Comparison of ENCODE assay signal across 8 cellular contexts in the genomic region with DNA sequence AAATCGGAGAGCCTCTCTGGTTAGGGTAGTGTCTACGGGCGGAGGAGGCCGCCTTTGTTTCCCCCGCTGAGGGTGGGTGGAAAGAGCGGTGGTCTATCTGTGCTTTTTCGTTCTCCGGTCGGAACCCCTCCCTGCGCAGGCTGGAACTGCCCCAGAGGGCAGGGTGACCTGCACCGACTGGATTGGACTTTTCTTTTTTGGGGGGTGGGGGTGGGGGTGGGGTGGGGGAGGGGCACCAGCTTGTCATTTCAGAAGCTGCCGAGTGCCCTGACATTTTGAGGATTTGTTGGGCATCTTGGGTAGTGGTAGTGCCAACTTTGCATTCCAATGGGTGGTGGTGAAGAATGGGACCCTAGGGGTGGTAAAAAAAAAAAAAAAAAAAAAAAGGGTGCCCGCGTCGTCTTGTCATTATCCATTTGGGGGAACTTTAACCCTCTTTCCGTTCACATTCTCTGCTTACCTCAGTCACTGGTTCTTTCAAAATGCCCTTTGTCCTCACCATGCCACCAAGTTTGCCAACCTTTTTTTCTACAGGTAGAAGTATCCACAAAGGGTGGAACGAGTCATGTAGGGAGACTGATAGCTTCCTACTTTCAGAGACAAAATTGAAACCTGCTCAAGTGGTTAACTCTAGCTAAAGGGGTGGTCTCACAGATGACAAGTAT. TPM values are rescaled to one million over a fixed set of nuclear protein-coding genes. Genes with fewer than 3 reads are reported as not detected.
DNase-seq lines count a peak whose midpoint lies in the region; TF ChIP-seq lines count a peak whose summit lies in the region.

No MANE protein-coding gene starts in this region.

- peak overlapping the region; percentile 94 for H3K27ac Mint-ChIP-seq in activated naive CD4-positive, alpha-beta T cell treated with anti-CD3 and anti-CD28 coated beads, Interleukin-2, amount 10 ng/mL, durations not matched to agents 7 days and 5 days
- H3K27ac Mint-ChIP-seq in nephron progenitor cell = peak overlapping the region; percentile 98

- no peaks in the 10 kb centered on the region for H3K27me3 Mint-ChIP-seq in activated naive CD4-positive, alpha-beta T cell treated with anti-CD3 and anti-CD28 coated beads, Interleukin-2, amount 10 ng/mL, durations not matched to agents 7 days and 5 days
- no peaks in the 10 kb centered on the region for H3K27me3 Mint-ChIP-seq in nephron progenitor cell (ENCODE audit: low read depth, poor library complexity)

- peak overlapping the region; percentile 30; the same call in 1 of the 2 replicates for H3K27ac ChIP-seq in SK-N-MC
- peak overlapping the region; percentile 96 to 100 (median 98) for H3K27ac ChIP-seq in esophagus squamous epithelium

- H3K4me1 Mint-ChIP-seq in activated naive CD4-positive, alpha-beta T cell treated with anti-CD3 and anti-CD28 coated beads, Interleukin-2, amount 10 ng/mL, durations not matched to agents 7 days and 5 days = peaks cover 59% of the 10 kb centered on the region
- peaks cover 48% of the 10 kb centered on the region for H3K4me1 Mint-ChIP-seq in nephron progenitor cell

- H3K9me3 Mint-ChIP-seq in activated naive CD4-positive, alpha-beta T cell treated with anti-CD3 and anti-CD28 coated beads, Interleukin-2, amount 10 ng/mL, durations not matched to agents 7 days and 5 days = no peaks in the 10 kb centered on the region
- H3K9me3 Mint-ChIP-seq in nephron progenitor cell = no peaks in the 10 kb centered on the region

- H3K4me1 ChIP-seq in esophagus squamous epithelium = peaks cover 26 to 82% (median 43%) of the 10 kb centered on the region in 3 donors

- H3K36me3 ChIP-seq in SK-N-MC (ENCODE audit: insufficient read depth, low read length) (peaks cover 2% of the 10 kb centered on the region), esophagus squamous epithelium (no peaks in the 10 kb centered on the region)

- intact Hi-C loops in esophagus squamous epithelium (cut with DNase I) = no loop called here

- H3K36me3 Mint-ChIP-seq in activated naive CD4-positive, alpha-beta T cell treated with anti-CD3 and anti-CD28 coated beads, Interleukin-2, amount 10 ng/mL, durations not matched to agents 7 days and 5 days = peaks cover 11% of the 10 kb centered on the region
- peaks cover 30% of the 10 kb centered on the region for H3K36me3 Mint-ChIP-seq in nephron progenitor cell (ENCODE audit: low read depth)

- WGBS in esophagus squamous epithelium, 2 donors = 0 to 1% methylated on average over 5 to 8 of the region's 17 CpGs

- TF ChIP-seq POLR2A in esophagus squamous epithelium (IDR thresholded peaks at IDR 0.05) = no peak

- CTCF ChIA-PET in activated naive CD4-positive, alpha-beta T cell treated with anti-CD3 and anti-CD28 coated beads, Interleukin-2, amount 10 ng/mL, durations not matched to agents 7 days and 5 days (lab: Charles Lee) = interaction anchor here (0.7 kb wide), 1 partner anchor 257 kb away, joined by 3 read pairs; no protein-coding TSS in a partner anchor

- peak overlapping the region; percentile 97 for H3K9ac ChIP-seq in SK-N-MC (ENCODE audit: insufficient read length)

- H3K27me3 ChIP-seq in esophagus squamous epithelium = no peaks in the 10 kb centered on the region

- H3K9me3 ChIP-seq in SK-N-MC (ENCODE audit: low read depth, low read length) (no peaks in the 10 kb centered on the region), esophagus squamous epithelium (no peaks in the 10 kb centered on the region)

- TF ChIP-seq CTCF in esophagus squamous epithelium (IDR thresholded peaks at IDR 0.05) (no peak), nephron progenitor cell (IDR thresholded peaks at IDR 0.05) (no peak)

- peak overlapping the region; percentile 97 for H3K4me3 Mint-ChIP-seq in activated naive CD4-positive, alpha-beta T cell treated with anti-CD3 and anti-CD28 coated beads, Interleukin-2, amount 10 ng/mL, durations not matched to agents 7 days and 5 days
- peak overlapping the region; percentile 97 for H3K4me3 Mint-ChIP-seq in nephron progenitor cell

- no peak for DNase-seq in activated naive CD4-positive, alpha-beta T cell treated with anti-CD3 and anti-CD28 coated beads, Interleukin-2, amount 10 ng/mL, durations not matched to agents 7 days and 5 days
- DNase-seq in activated naive CD4-positive, alpha-beta T cell treated with Interleukin-2 at 50 U/mL for 16 hours = no peak
- DNase-seq in SK-N-MC (ENCODE audit: low read depth, low spot score) (no peak), esophagus squamous epithelium (lab: John Stamatoyannopoulos, UW) (no peak), nephron progenitor cell (no peak), GM19240 (ENCODE audit: insufficient read length, low spot score) (no peak), occipital lobe (lab: John Stamatoyannopoulos, UW) (no peak), NCI-H1436 (lab: John Stamatoyannopoulos, UW) (no peak)

- H3K4me3 ChIP-seq in SK-N-MC (peak overlapping the region; percentile 97), esophagus squamous epithelium (peak overlapping the region; percentile 70 to 98 (median 94))

RNA-seq across cellular contexts. Expression of a gene that starts 1.3 kb away (rescaled TPM):
- total RNA-seq in esophagus squamous epithelium = 10 to 100 TPM; 14.3 to 19.1 (median 16.7) TPM
- 22.9 TPM for total RNA-seq in occipital lobe

RNA-seq across cellular contexts. Expression of a gene that starts 22.9 kb away (rescaled TPM):
- total RNA-seq in esophagus squamous epithelium (100 to 1,000 TPM in 1 of 4 donors, 10 to 100 TPM in 3; 39.5 to 204 (median 56.5) TPM), occipital lobe (not detected)

Comparison
In these comparisons a context has a peak if more than half of its experiments do, and no peak if none do; other contexts are left out.
1. RNA of a gene that starts 22.9 kb away (total RNA-seq): 39.5 to 204 TPM in esophagus squamous epithelium; not detected in occipital lobe (single experiment); every median in the first group is over 10 times any median in the second.